Comparison of ENCODE assay signal across 1 cellular context in the genomic region with DNA sequence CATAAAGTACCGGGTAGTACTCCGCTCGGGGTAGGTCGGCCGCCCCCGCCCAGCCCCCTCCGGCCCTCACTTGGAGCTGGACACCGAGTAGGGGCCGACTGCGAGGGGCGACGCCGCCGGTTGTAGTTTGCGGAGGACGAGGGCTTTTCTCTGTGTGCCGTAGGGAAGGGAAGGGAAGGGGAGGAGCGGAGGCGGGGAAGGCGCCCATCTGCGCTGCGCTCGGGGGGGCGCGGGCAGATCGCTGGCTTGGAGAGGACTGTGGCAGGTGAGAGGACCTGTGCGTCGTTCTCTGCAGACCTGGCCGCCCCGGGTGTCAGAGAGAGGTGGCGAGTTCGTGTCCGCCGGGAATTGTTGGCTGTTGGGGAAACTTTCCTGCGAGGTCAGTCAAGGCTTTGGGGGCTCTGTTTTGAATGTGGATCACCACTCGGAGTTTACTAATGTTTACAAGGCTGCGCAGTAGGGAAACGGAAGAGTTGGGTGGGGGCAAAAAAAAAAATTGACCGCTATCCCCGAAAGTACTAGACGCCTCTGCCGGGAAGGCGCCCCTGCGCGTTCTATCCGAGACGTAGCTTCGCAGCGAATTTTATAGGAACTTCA.
TF ChIP-seq lines count a peak whose summit lies in the region.

No MANE protein-coding gene starts in this region.

TF ChIP-seq in HEK293, 187 proteins besides CTCF, POLR2A, EP300 and RAD21 (continued from another document):
- TF ChIP-seq, protein P1, sequence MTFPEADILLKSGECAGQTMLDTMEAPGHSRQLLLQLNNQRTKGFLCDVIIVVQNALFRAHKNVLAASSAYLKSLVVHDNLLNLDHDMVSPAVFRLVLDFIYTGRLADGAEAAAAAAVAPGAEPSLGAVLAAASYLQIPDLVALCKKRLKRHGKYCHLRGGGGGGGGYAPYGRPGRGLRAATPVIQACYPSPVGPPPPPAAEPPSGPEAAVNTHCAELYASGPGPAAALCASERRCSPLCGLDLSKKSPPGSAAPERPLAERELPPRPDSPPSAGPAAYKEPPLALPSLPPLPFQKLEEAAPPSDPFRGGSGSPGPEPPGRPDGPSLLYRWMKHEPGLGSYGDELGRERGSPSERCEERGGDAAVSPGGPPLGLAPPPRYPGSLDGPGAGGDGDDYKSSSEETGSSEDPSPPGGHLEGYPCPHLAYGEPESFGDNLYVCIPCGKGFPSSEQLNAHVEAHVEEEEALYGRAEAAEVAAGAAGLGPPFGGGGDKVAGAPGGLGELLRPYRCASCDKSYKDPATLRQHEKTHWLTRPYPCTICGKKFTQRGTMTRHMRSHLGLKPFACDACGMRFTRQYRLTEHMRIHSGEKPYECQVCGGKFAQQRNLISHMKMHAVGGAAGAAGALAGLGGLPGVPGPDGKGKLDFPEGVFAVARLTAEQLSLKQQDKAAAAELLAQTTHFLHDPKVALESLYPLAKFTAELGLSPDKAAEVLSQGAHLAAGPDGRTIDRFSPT (tag by site-specific recombination; IDR thresholded peaks at IDR 0.05) = peak; percentile 63; the same call in 1 of the 2 replicates
- peak; percentile 72; the same call in 1 of the 2 replicates for TF ChIP-seq KLF7 (tag by site-specific recombination; IDR thresholded peaks at IDR 0.05; ENCODE audit: borderline replicate concordance)
- TF ChIP-seq ZNF302 (tag by site-specific recombination; IDR thresholded peaks at IDR 0.05; ENCODE audit: low read depth) = no peak
- no peak for TF ChIP-seq ZNF521 (tag by site-specific recombination; IDR thresholded peaks at IDR 0.05)
